17 cellular contexts compared by ENCODE assay signal in the genomic region with DNA sequence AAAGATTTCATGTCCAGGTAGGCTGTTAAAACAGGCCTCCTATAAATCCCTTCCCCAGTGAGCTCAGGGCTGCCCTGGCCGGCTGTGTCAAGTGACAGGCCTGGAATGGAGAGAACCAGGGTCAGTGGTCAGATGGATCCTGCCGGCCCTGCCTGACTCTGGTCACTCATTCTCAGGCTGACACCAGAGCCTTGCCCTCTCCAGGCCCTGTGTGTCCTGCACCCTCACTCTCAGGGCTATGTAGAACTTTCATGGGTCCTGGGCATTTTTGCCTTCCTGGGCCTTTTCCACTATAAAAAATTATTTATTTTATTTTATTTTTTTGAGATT.
DNase-seq lines count a peak whose midpoint lies in the region; ATAC-seq and TF ChIP-seq lines count a peak whose summit lies in the region.
"Had no signal": no experiment of that assay in that cellular context is flagged by ENCODE, and none has a peak within 500 bp of the region (broad histone marks: within the 10 kb centered on the region; RNA-seq: fewer than 3 reads in every experiment).

No MANE protein-coding gene starts in this region.

- no peaks in the 10 kb centered on the region for H3K9me3 Mint-ChIP-seq in MCF 10A (ENCODE audit: unreplicated experiment)
- no peaks in the 10 kb centered on the region for H3K9me3 Mint-ChIP-seq in stimulated activated effector memory CD8-positive, alpha-beta T cell treated with anti-CD3 and anti-CD28 coated beads, Interleukin-12 subunit alpha, Interleukin-12 subunit beta, amount 100 ng/mL, for 72 hours
- H3K9me3 Mint-ChIP-seq: CD8-positive, alpha-beta memory T cell; IgD-negative memory B cell had no signal

- in situ Hi-C loops in mammary epithelial cell (cut with MboI; ENCODE audit: low sequenced_read_pairs in 2 of 2) = no loop called here

- no peak overlapping the region for H3K27ac ChIP-seq in mammary epithelial cell (ENCODE audit: insufficient read depth, low read depth, low read length)
- H3K27ac ChIP-seq in osteoblast (ENCODE audit: low read depth, low read length) = no peak overlapping the region
- no peak overlapping the region for H3K27ac ChIP-seq in effector memory CD4-positive, alpha-beta T cell (ENCODE audit: insufficient read depth, low read length, poor library complexity, severe bottlenecking)
- H3K27ac ChIP-seq: 22Rv1, BLaER1, GM23248 had no signal

- peak overlapping the region; percentile 18 for H2AFZ ChIP-seq in mammary epithelial cell (ENCODE audit: low read depth, low read length)
- peak overlapping the region; percentile 45 for H2AFZ ChIP-seq in osteoblast (ENCODE audit: low read length)
- H2AFZ ChIP-seq: GM23248 had no signal

- H3K4me3 ChIP-seq in mammary epithelial cell (replicated peaks in 1 of 3; ENCODE audit: insufficient read depth in 1 of 3, low read depth in 2 of 3, low read length in 3 of 3) (no peak overlapping the region), osteoblast (ENCODE audit: insufficient read depth, low read length) (no peak overlapping the region)
- H3K4me3 ChIP-seq in effector memory CD4-positive, alpha-beta T cell (ENCODE audit: insufficient read depth, low read depth, low read length, poor library complexity, severe bottlenecking) = no peak overlapping the region
- H3K4me3 ChIP-seq: BLaER1, GM23248 had no signal

- BruUV-seq in mammary epithelial cell (replicated peaks; lab: Mats Ljungman, UMichigan) = no TSS peak
- no TSS peak for BruUV-seq in MCF 10A (replicated peaks; lab: Mats Ljungman, UMichigan)

- no peaks in the 10 kb centered on the region for H3K36me3 ChIP-seq in mammary epithelial cell (ENCODE audit: insufficient read depth, low read length)
- H3K36me3 ChIP-seq in osteoblast (ENCODE audit: insufficient read depth, low read length) = no peaks in the 10 kb centered on the region
- H3K36me3 ChIP-seq in effector memory CD4-positive, alpha-beta T cell (ENCODE audit: control insufficient read depth, insufficient read depth, low read length) = no peaks in the 10 kb centered on the region
- H3K36me3 ChIP-seq: BLaER1 had no signal

- H3K4me2 ChIP-seq in mammary epithelial cell (ENCODE audit: insufficient read depth, low read depth, low read length) (no peak overlapping the region), osteoblast (ENCODE audit: insufficient read depth, low read length) (no peak overlapping the region)

- peak; percentile 17 for ATAC-seq in stimulated activated effector memory CD8-positive, alpha-beta T cell treated with anti-CD3 and anti-CD28 coated beads, Interleukin-12 subunit alpha, Interleukin-12 subunit beta, amount 100 ng/mL, for 72 hours

- H4K20me1 ChIP-seq in mammary epithelial cell (ENCODE audit: insufficient read depth, low read length) (no peaks in the 10 kb centered on the region), osteoblast (ENCODE audit: insufficient read depth, low read length) (no peaks in the 10 kb centered on the region)
- H4K20me1 ChIP-seq: BLaER1 had no signal

- H3K9me3 ChIP-seq in mammary epithelial cell (replicated peaks; ENCODE audit: insufficient read depth, low read length) (no peaks in the 10 kb centered on the region), osteoblast (ENCODE audit: low read depth, low read length) (no peaks in the 10 kb centered on the region)
- no peaks in the 10 kb centered on the region for H3K9me3 ChIP-seq in effector memory CD4-positive, alpha-beta T cell (ENCODE audit: control insufficient read depth, low read length)
- H3K9me3 ChIP-seq: BLaER1, Caco-2 had no signal

- POLR2A ChIA-PET in MCF 10A (lab: Yijun Ruan, JAX) = no interaction called here

- no peaks in the 10 kb centered on the region for H3K79me2 ChIP-seq in mammary epithelial cell (ENCODE audit: insufficient read depth, low read length)
- no peaks in the 10 kb centered on the region for H3K79me2 ChIP-seq in osteoblast (ENCODE audit: insufficient read depth, low read length)

- dilution Hi-C loops in mammary epithelial cell (cut with HindIII; ENCODE audit: low sequenced_read_pairs) = loop anchor here (5.0 kb wide), 1 partner anchor 105 kb away; no protein-coding TSS in a partner anchor

- intact Hi-C loops in mammary epithelial cell (cut with micrococcal nuclease) = loop anchor here (5.0 kb wide), 1 partner anchor 170 kb away; no protein-coding TSS in a partner anchor
- intact Hi-C loops in MCF 10A (cut with micrococcal nuclease) = no loop called here

- no peak overlapping the region for H3K27ac Mint-ChIP-seq in MCF 10A (ENCODE audit: low read depth, unreplicated experiment)
- no peak overlapping the region for H3K27ac Mint-ChIP-seq in stimulated activated effector memory CD8-positive, alpha-beta T cell treated with anti-CD3 and anti-CD28 coated beads, Interleukin-12 subunit alpha, Interleukin-12 subunit beta, amount 100 ng/mL, for 72 hours
- H3K27ac Mint-ChIP-seq: CD8-positive, alpha-beta memory T cell had no signal

- CTCF ChIA-PET in mammary epithelial cell (lab: Charles Lee; ENCODE audit: low non-redundant PET) = no interaction called here
- CTCF ChIA-PET in MCF 10A (lab: Yijun Ruan, JAX) = interaction anchor here (0.6 to 9.0 kb wide), 2 partner anchors 159 to 167 kb away, joined by 3 to 155 read pairs; no protein-coding TSS in a partner anchor

- DNase-seq in mammary epithelial cell (no peak), MCF 10A (ENCODE audit: unreplicated experiment) (no peak), osteoblast (ENCODE audit: insufficient read length, low spot score, missing footprints) (no peak), nucleus accumbens (lab: John Stamatoyannopoulos, UW) (no peak), DMS 273 (lab: John Stamatoyannopoulos, UW; ENCODE audit: unreplicated experiment) (no peak)
- no peak for DNase-seq in stimulated activated effector memory CD8-positive, alpha-beta T cell treated with anti-CD3 and anti-CD28 coated beads, Interleukin-12 subunit alpha, Interleukin-12 subunit beta, amount 100 ng/mL, for 72 hours (ENCODE audit: low spot score in 2 of 2)
- DNase-seq in effector memory CD4-positive, alpha-beta T cell = no peak
- DNase-seq: AML-193; CD8-positive, alpha-beta memory T cell; DMS53; GF-D8; GM23248; H7 had no signal

- no peak overlapping the region for H3K9ac ChIP-seq in mammary epithelial cell (ENCODE audit: insufficient read depth, low read length)
- H3K9ac ChIP-seq: BLaER1, GM23248 had no signal

- no peaks in the 10 kb centered on the region for H3K27me3 ChIP-seq in mammary epithelial cell (ENCODE audit: insufficient read depth, low read length)
- H3K27me3 ChIP-seq in osteoblast (ENCODE audit: insufficient read depth, low read length) = no peaks in the 10 kb centered on the region
- no peaks in the 10 kb centered on the region for H3K27me3 ChIP-seq in effector memory CD4-positive, alpha-beta T cell (replicated peaks; ENCODE audit: control insufficient read depth, insufficient read depth, low read length, poor library complexity, severe bottlenecking)
- H3K27me3 ChIP-seq: BLaER1 had no signal

- 90% methylated on average over 2 of the region's 2 CpGs for WGBS in mammary epithelial cell (ENCODE audit: low coverage, missing lambda C conversion rate)

- no peaks in the 10 kb centered on the region for H3K27me3 Mint-ChIP-seq in MCF 10A (ENCODE audit: insufficient read depth, unreplicated experiment)
- H3K27me3 Mint-ChIP-seq: IgD-negative memory B cell had no signal

- H3K4me1 Mint-ChIP-seq in MCF 10A (ENCODE audit: insufficient read depth, unreplicated experiment) = no peaks in the 10 kb centered on the region
- peaks cover 8% of the 10 kb centered on the region for H3K4me1 Mint-ChIP-seq in stimulated activated effector memory CD8-positive, alpha-beta T cell treated with anti-CD3 and anti-CD28 coated beads, Interleukin-12 subunit alpha, Interleukin-12 subunit beta, amount 100 ng/mL, for 72 hours
- H3K4me1 Mint-ChIP-seq: CD8-positive, alpha-beta memory T cell had no signal

- no peak for TF ChIP-seq CTCF in mammary epithelial cell (conservative IDR thresholded peaks at IDR 0.05 in 1 of 2, IDR thresholded peaks at IDR 0.05 in 1 of 2; ENCODE audit: extremely low read depth in 1 of 2, insufficient read depth in 1 of 2, low read depth in 1 of 2, low read length in 2 of 2)
- TF ChIP-seq CTCF in MCF 10A (IDR thresholded peaks at IDR 0.05; ENCODE audit: unreplicated experiment) = no peak
- no peak for TF ChIP-seq CTCF in osteoblast (IDR thresholded peaks at IDR 0.05; ENCODE audit: extremely low read depth, low read depth, low read length)

- no peaks in the 10 kb centered on the region for H3K36me3 Mint-ChIP-seq in MCF 10A (ENCODE audit: insufficient read depth, unreplicated experiment)
- no peaks in the 10 kb centered on the region for H3K36me3 Mint-ChIP-seq in stimulated activated effector memory CD8-positive, alpha-beta T cell treated with anti-CD3 and anti-CD28 coated beads, Interleukin-12 subunit alpha, Interleukin-12 subunit beta, amount 100 ng/mL, for 72 hours
- H3K36me3 Mint-ChIP-seq: CD8-positive, alpha-beta memory T cell; IgD-negative memory B cell had no signal

- H3K4me1 ChIP-seq in mammary epithelial cell (ENCODE audit: insufficient read depth, low read length) = no peaks in the 10 kb centered on the region
- no peaks in the 10 kb centered on the region for H3K4me1 ChIP-seq in osteoblast (ENCODE audit: insufficient read depth, low read length)
- no peaks in the 10 kb centered on the region for H3K4me1 ChIP-seq in effector memory CD4-positive, alpha-beta T cell (ENCODE audit: control insufficient read depth, insufficient read depth, low read length, poor library complexity, severe bottlenecking)

- no peak overlapping the region for H3K4me3 Mint-ChIP-seq in MCF 10A (ENCODE audit: unreplicated experiment)
- H3K4me3 Mint-ChIP-seq in stimulated activated effector memory CD8-positive, alpha-beta T cell treated with anti-CD3 and anti-CD28 coated beads, Interleukin-12 subunit alpha, Interleukin-12 subunit beta, amount 100 ng/mL, for 72 hours = no peak overlapping the region
- H3K4me3 Mint-ChIP-seq: CD8-positive, alpha-beta memory T cell; IgD-negative memory B cell had no signal
